21 cellular contexts compared by ENCODE assay signal in genomic region chr21:16154961-16155360, GRCh38.
DNase-seq lines count a peak whose midpoint lies in the region; ATAC-seq and TF ChIP-seq lines count a peak whose summit lies in the region.
"Had no signal": no experiment of that assay in that cellular context is flagged by ENCODE, and none has a peak within 500 bp of the region (broad histone marks: within the 10 kb centered on the region; RNA-seq: fewer than 3 reads in every experiment).

No MANE protein-coding gene starts in this region.

- H3K79me1 ChIP-seq in mesendoderm (ENCODE audit: low read length) = no peaks in the 10 kb centered on the region

- peak overlapping the region; percentile 24; the same call in 1 of the 2 replicates for H3K27ac Mint-ChIP-seq in GM23338
- H3K27ac Mint-ChIP-seq in endodermal cell = no peak overlapping the region

- H3K27me3 Mint-ChIP-seq in GM23338 (ENCODE audit: insufficient read depth, low read depth, poor library complexity) (no peaks in the 10 kb centered on the region), endodermal cell (ENCODE audit: insufficient read depth) (no peaks in the 10 kb centered on the region)

- H3K27ac ChIP-seq in GM23338 (ENCODE audit: low read depth) (no peak overlapping the region), SK-N-MC (peak overlapping the region; percentile 29; the same call in 1 of the 2 replicates), endodermal cell (ENCODE audit: low read depth, low read length) (no peak overlapping the region), mesendoderm (ENCODE audit: low read depth, low read length) (no peak overlapping the region)
- H3K27ac ChIP-seq: C4-2B, HL-60, SJSA1 had no signal

- H3K9me2 ChIP-seq in GM23338 (ENCODE audit: insufficient read depth) = no peaks in the 10 kb centered on the region

- H3K4me1 Mint-ChIP-seq in GM23338 (peaks cover 13% of the 10 kb centered on the region), endodermal cell (peaks cover 10% of the 10 kb centered on the region)

- H3K56ac ChIP-seq in mesendoderm (ENCODE audit: low read length) = no peak overlapping the region

- H3K36me3 ChIP-seq in GM23338 (ENCODE audit: insufficient read depth) = no peaks in the 10 kb centered on the region
- no peaks in the 10 kb centered on the region for H3K36me3 ChIP-seq in SK-N-MC (ENCODE audit: insufficient read depth, low read length)
- H3K36me3 ChIP-seq in endodermal cell (ENCODE audit: control insufficient read depth, insufficient read depth, low read length) = no peaks in the 10 kb centered on the region
- H3K36me3 ChIP-seq in mesendoderm (ENCODE audit: control insufficient read depth, insufficient read depth, low read length) = no peaks in the 10 kb centered on the region
- H3K36me3 ChIP-seq: SJSA1 had no signal

- H3K27me3 ChIP-seq in GM23338 (ENCODE audit: insufficient read depth) (no peaks in the 10 kb centered on the region), endodermal cell (ENCODE audit: control insufficient read depth, insufficient read depth, low read length, poor library complexity, severe bottlenecking) (no peaks in the 10 kb centered on the region), mesendoderm (ENCODE audit: insufficient read depth, low read length, poor library complexity) (no peaks in the 10 kb centered on the region)
- H3K27me3 ChIP-seq: SJSA1 had no signal

- TF ChIP-seq CTCF in GM23338 (conservative IDR thresholded peaks at IDR 0.05; ENCODE audit: low read depth in 2 of 2) (no peak), endodermal cell (conservative IDR thresholded peaks at IDR 0.05) (no peak)

- no peaks in the 10 kb centered on the region for H3K79me2 ChIP-seq in GM23338 (replicated peaks; ENCODE audit: insufficient read depth)
- H3K79me2 ChIP-seq in mesendoderm (ENCODE audit: control insufficient read depth, insufficient read depth, low read length) = no peaks in the 10 kb centered on the region

- H3K9me3 ChIP-seq in SK-N-MC (ENCODE audit: low read depth, low read length) (no peaks in the 10 kb centered on the region), endodermal cell (ENCODE audit: control insufficient read depth, low read length) (no peaks in the 10 kb centered on the region)
- H3K9me3 ChIP-seq: SJSA1 had no signal

- H3K4me1 ChIP-seq in GM23338 (ENCODE audit: insufficient read depth) = peaks cover 8% of the 10 kb centered on the region
- H3K4me1 ChIP-seq in endodermal cell (ENCODE audit: control insufficient read depth, insufficient read depth, low read length) = no peaks in the 10 kb centered on the region
- H3K4me1 ChIP-seq in mesendoderm (ENCODE audit: control insufficient read depth, low read depth, low read length) = peaks cover 4% of the 10 kb centered on the region
- H3K4me1 ChIP-seq: SJSA1 had no signal

- no peak overlapping the region for H2AFZ ChIP-seq in GM23338

- DNase-seq in GM23338 (ENCODE audit: low spot score) = peak; percentile 52
- DNase-seq in SK-N-MC (ENCODE audit: low read depth, low spot score) = no peak
- DNase-seq in endodermal cell = peak; percentile 46
- DNase-seq in mesendoderm = peak; percentile 75
- DNase-seq in activated gamma-delta T cell (lab: John Stamatoyannopoulos, UW) = no peak
- DNase-seq in NCI-H524 (lab: John Stamatoyannopoulos, UW) = no peak
- DNase-seq in stimulated activated CD4-positive, alpha-beta T cell treated with anti-CD3 and anti-CD28 coated beads, Interleukin-2, amount 100 ng/mL, for 24 hours = no peak
- DNase-seq in T-helper 1 cell = no peak
- DNase-seq: DMS53, GDM1, KG1, NCI-H1105, NCI-H146, NCI-H2029, NCI-H2171, NCI-H345, NCI-H524 treated with DMSO at 0.1 percent for 48 hours had no signal

- peak; percentile 75 for ATAC-seq in GM23338
- ATAC-seq: Right ventricle myocardium inferior had no signal

- H2BK5ac ChIP-seq in mesendoderm (ENCODE audit: low read length) = no peak overlapping the region

- H3K9ac ChIP-seq in SK-N-MC (ENCODE audit: insufficient read length) = no peak overlapping the region
- H3K9ac ChIP-seq in endodermal cell (ENCODE audit: extremely low read depth, low read length, poor library complexity, severe bottlenecking) = no peak overlapping the region
- no peak overlapping the region for H3K9ac ChIP-seq in mesendoderm (ENCODE audit: low read length)

- H4K8ac ChIP-seq in mesendoderm (ENCODE audit: low read depth, low read length) = no peak overlapping the region

- no peak overlapping the region for H3K4ac ChIP-seq in mesendoderm (ENCODE audit: low read depth, low read length)

- H3K4me3 ChIP-seq in GM23338 = no peak overlapping the region
- no peak overlapping the region for H3K4me3 ChIP-seq in SK-N-MC
- H3K4me3 ChIP-seq in endodermal cell (ENCODE audit: low read length) = no peak overlapping the region
- H3K4me3 ChIP-seq in mesendoderm (ENCODE audit: low read length) = no peak overlapping the region
- H3K4me3 ChIP-seq: SJSA1 had no signal

- H3K9me3 Mint-ChIP-seq in GM23338 (no peaks in the 10 kb centered on the region), endodermal cell (peaks cover 2% of the 10 kb centered on the region)

- no peak overlapping the region for H4K5ac ChIP-seq in mesendoderm (ENCODE audit: low read length)

- H3K23ac ChIP-seq in mesendoderm (ENCODE audit: low read length) = no peak overlapping the region

- H3K4me2 ChIP-seq in GM23338 = 0 out of 2 replicates have a peak overlapping the region, but pooled peaks have one; percentile 10
- H3K4me2 ChIP-seq in mesendoderm (ENCODE audit: low read length) = no peak overlapping the region

- 25% methylated on average over 2 of the region's 2 CpGs; no CpG with 5 or more reads in 1 of the 2 experiments for WGBS in endodermal cell (ENCODE audit: insufficient coverage in 1 of 2, insufficient read length in 1 of 2), 2 experiments
- no CpG with 5 or more reads among the region's 2 CpGs for WGBS in mesendoderm (ENCODE audit: extremely low coverage, insufficient coverage, low lambda C conversion rate)

- H3K36me3 Mint-ChIP-seq in GM23338 (ENCODE audit: low read depth) = no peaks in the 10 kb centered on the region
- H3K36me3 Mint-ChIP-seq in endodermal cell (ENCODE audit: low read depth) = no peaks in the 10 kb centered on the region

- H3K4me3 Mint-ChIP-seq in GM23338 (no peak overlapping the region), endodermal cell (no peak overlapping the region)

- H3K18ac ChIP-seq in mesendoderm (ENCODE audit: low read length) = no peak overlapping the region

- no peak overlapping the region for H2BK15ac ChIP-seq in mesendoderm (replicated peaks; ENCODE audit: low read depth)

- H2BK120ac ChIP-seq in mesendoderm (ENCODE audit: low read depth, low read length) = no peak overlapping the region

- no peaks in the 10 kb centered on the region for H4K20me1 ChIP-seq in GM23338 (replicated peaks; ENCODE audit: insufficient read depth)

- H2AK5ac ChIP-seq in mesendoderm (ENCODE audit: low read length) = no peak overlapping the region

- no peaks in the 10 kb centered on the region for H3F3A ChIP-seq in GM23338 (replicated peaks; ENCODE audit: low read depth)

Comparison
In these comparisons a context has a peak if more than half of its experiments do, and no peak if none do; other contexts are left out.
1. DNase-seq: peak in GM23338 (single experiment), endodermal cell (single experiment) and mesendoderm (single experiment); none in SK-N-MC (single experiment), activated gamma-delta T cell (single experiment), NCI-H524 (0 of 2), stimulated activated CD4-positive, alpha-beta T cell treated with anti-CD3 and anti-CD28 coated beads, Interleukin-2, amount 100 ng/mL, for 24 hours (0 of 2) and T-helper 1 cell (0 of 5).